Comparison of ENCODE assay signal across 28 cellular contexts in the genomic region with DNA sequence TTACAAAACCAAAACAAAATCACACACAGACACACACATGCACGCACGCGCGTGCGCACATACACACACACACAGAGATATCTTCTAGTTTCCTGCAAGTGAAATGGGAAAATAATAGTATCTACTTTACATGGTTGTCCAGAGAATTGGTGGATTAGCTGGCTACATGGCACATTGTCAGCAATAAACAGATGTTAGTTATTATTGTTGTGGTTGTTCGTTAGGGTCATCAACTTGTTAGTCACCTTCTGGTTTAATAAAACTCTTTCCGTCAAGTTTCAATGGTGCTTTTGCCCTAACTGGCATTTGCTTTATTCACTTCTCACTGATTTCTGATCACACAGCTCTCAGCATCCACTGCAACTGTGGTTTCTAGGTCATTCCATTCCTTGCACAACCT. TPM values are rescaled to one million over a fixed set of nuclear protein-coding genes. Genes with fewer than 3 reads are reported as not detected.
DNase-seq lines count a peak whose midpoint lies in the region; FAIRE-seq and TF ChIP-seq lines count a peak whose summit lies in the region.
"Had no signal": no experiment of that assay in that cellular context is flagged by ENCODE, and none has a peak within 500 bp of the region (broad histone marks: within the 10 kb centered on the region; RNA-seq: fewer than 3 reads in every experiment).

No MANE protein-coding gene starts in this region.

- H2BK20ac ChIP-seq in H1 (ENCODE audit: low read length), result peak overlapping the region; percentile 94

- H3K23me2 ChIP-seq in H1 (ENCODE audit: low read depth, low read length), result no peaks in the 10 kb centered on the region

- no peaks in the 10 kb centered on the region for H3K36me3 Mint-ChIP-seq in progenitor cell of endocrine pancreas (ENCODE audit: insufficient read depth)
- H3K36me3 Mint-ChIP-seq: brain had no signal

- no peaks in the 10 kb centered on the region for H3K36me3 ChIP-seq in HUES6 (ENCODE audit: control insufficient read depth, insufficient read depth, low read length)
- H3K36me3 ChIP-seq in H1 (ENCODE audit: control insufficient read depth in 2 of 4, insufficient read depth in 4 of 4, low read length in 3 of 4), result no peaks in the 10 kb centered on the region
- no peaks in the 10 kb centered on the region for H3K36me3 ChIP-seq in mesendoderm (ENCODE audit: control insufficient read depth, insufficient read depth, low read length)
- H3K36me3 ChIP-seq: neutrophil, upper lobe of right lung had no signal

- H2BK5ac ChIP-seq in H1 (ENCODE audit: low read depth, low read length), result peak overlapping the region; percentile 92; the same call in 1 of the 2 replicates
- peak overlapping the region; percentile 83 for H2BK5ac ChIP-seq in mesendoderm (ENCODE audit: low read length)

- FAIRE-seq in H1 (lab: Jason Lieb, UNC), result no peak
- FAIRE-seq: colon, GM19239, small intestine had no signal

- H3K23ac ChIP-seq in H1 (ENCODE audit: insufficient read length) (no peak overlapping the region), mesendoderm (ENCODE audit: low read length) (no peak overlapping the region)

- H4K8ac ChIP-seq in H1 (ENCODE audit: extremely low read depth, insufficient read depth, low read length) (no peak overlapping the region), mesendoderm (ENCODE audit: low read depth, low read length) (no peak overlapping the region)

- POLR2A ChIA-PET in H1 (lab: Charles Lee; ENCODE audit: partially characterized antibody), result interaction anchor here (0.6 to 15.2 kb wide), 6 partner anchors 10 to 124 kb away, joined by 3 to 165 read pairs (median 8); a partner anchor contains a TSS

- H3K4me2 ChIP-seq in H1 (ENCODE audit: insufficient read depth in 1 of 2, low read depth in 2 of 2, low read length in 2 of 2) (no peak overlapping the region), mesendoderm (ENCODE audit: low read length) (no peak overlapping the region)
- H3K4me2 ChIP-seq: KMS-11 had no signal

- H3K4me3 Mint-ChIP-seq in progenitor cell of endocrine pancreas (ENCODE audit: low read depth), result no peak overlapping the region
- H3K4me3 Mint-ChIP-seq: activated T-cell treated with anti-CD3 and anti-CD28 coated beads, Interleukin-2, amount 50 U/mL, for 4 hours; brain had no signal

- H3K4me1 ChIP-seq in HUES6 (ENCODE audit: control insufficient read depth, insufficient read depth, low read length) (peaks cover 78% of the 10 kb centered on the region), H1 (replicated peaks in 1 of 4; ENCODE audit: control insufficient read depth in 3 of 4, insufficient read depth in 4 of 4, low read length in 3 of 4) (peaks cover 5 to 21% (median 13%) of the 10 kb centered on the region in 4 experiments), mesendoderm (ENCODE audit: control insufficient read depth, low read depth, low read length) (peaks cover 41% of the 10 kb centered on the region)
- H3K4me1 ChIP-seq: upper lobe of right lung had no signal

- CTCF ChIA-PET in H1 (lab: Charles Lee; ENCODE audit: partially characterized antibody), result interaction anchor here (0.6 to 2.2 kb wide), 4 partner anchors 9 to 104 kb away, joined by 3 to 6 read pairs (median 4); no protein-coding TSS in a partner anchor

- H3K4ac ChIP-seq in H1 (replicated peaks; ENCODE audit: insufficient read length, low read depth, low read length) (peak overlapping the region; percentile 69), mesendoderm (ENCODE audit: low read depth, low read length) (no peak overlapping the region)

- H2AK5ac ChIP-seq in H1 (ENCODE audit: low read depth, low read length) (peak overlapping the region; percentile 67; the same call in 1 of the 2 replicates), mesendoderm (ENCODE audit: low read length) (peak overlapping the region; percentile 96)

- H3K9me3 Mint-ChIP-seq in progenitor cell of endocrine pancreas (ENCODE audit: low read depth), result no peaks in the 10 kb centered on the region
- H3K9me3 Mint-ChIP-seq: activated T-cell treated with anti-CD3 and anti-CD28 coated beads, Interleukin-2, amount 50 U/mL, for 4 hours; brain had no signal

- peaks cover 5% of the 10 kb centered on the region for H3K27me3 Mint-ChIP-seq in progenitor cell of endocrine pancreas

- TF ChIP-seq RAD21 in H1 (IDR thresholded peaks at IDR 0.05 in 1 of 2, conservative IDR thresholded peaks at IDR 0.05 in 1 of 2; ENCODE audit: low read depth in 2 of 2, low read length in 2 of 2), result no peak

- H2BK12ac ChIP-seq in H1 (ENCODE audit: low read depth, low read length), result peak overlapping the region; percentile 78

- H3K18ac ChIP-seq in H1 (ENCODE audit: extremely low read depth, low read length), result peak overlapping the region; percentile 49; the same call in 1 of the 2 replicates
- H3K18ac ChIP-seq in mesendoderm (ENCODE audit: low read length), result peak overlapping the region; percentile 95

- peaks cover 20% of the 10 kb centered on the region for H3K4me1 Mint-ChIP-seq in progenitor cell of endocrine pancreas (ENCODE audit: low read depth)

- peak overlapping the region; percentile 90 for H4K91ac ChIP-seq in H1 (replicated peaks; ENCODE audit: insufficient read length, low read length)

- no peak overlapping the region for H3K14ac ChIP-seq in H1 (ENCODE audit: insufficient read length)

- TF ChIP-seq CTCF in H1 (IDR thresholded peaks at IDR 0.05; ENCODE audit: control extremely low read depth in 1 of 3, insufficient read depth in 1 of 3, low read depth in 1 of 3, low read length in 3 of 3) (no peak), progenitor cell of endocrine pancreas (IDR thresholded peaks at IDR 0.05; ENCODE audit: unreplicated experiment) (no peak)

- DNase-seq in AG20443 (ENCODE audit: low spot score) (peak; percentile 55), H1 (ENCODE audit: low read depth in 1 of 2, low spot score in 2 of 2) (no peak), mesendoderm (no peak), cortex of kidney (lab: John Stamatoyannopoulos, UW) (no peak), progenitor cell of endocrine pancreas (ENCODE audit: low spot score, unreplicated experiment) (no peak), mesenteric fat pad (ENCODE audit: low spot score) (no peak)
- DNase-seq in stimulated activated naive CD4-positive, alpha-beta T cell treated with Interleukin-2 at 50 U/mL for 16 hours (lab: John Stamatoyannopoulos, UW), result no peak
- DNase-seq: activated CD4-positive, alpha-beta T cell treated with anti-CD3 and anti-CD28 coated beads for 4 hours; activated T-cell treated with anti-CD3 and anti-CD28 coated beads, Interleukin-2, amount 50 U/mL, for 4 hours; Calu3; effector memory CD4-positive, alpha-beta T cell; glutamatergic neuron; NCI-H1694 treated with DMSO at 0.1 percent for 48 hours; NCI-H2171 treated with DMSO at 0.1 percent for 48 hours; NCI-H526; small intestine; stimulated activated CD4-positive, alpha-beta T cell treated with anti-CD3 and anti-CD28 coated beads, Interleukin-2, amount 100 ng/mL, for 24 hours; T-helper 2 cell; upper lobe of right lung had no signal

- H3K4me3 ChIP-seq in HUES6 (ENCODE audit: low read depth, low read length), result no peak overlapping the region
- H3K4me3 ChIP-seq in H1 (ENCODE audit: extremely low read depth in 1 of 4, insufficient read depth in 2 of 4, low read depth in 3 of 4, low read length in 4 of 4), result no peak overlapping the region
- H3K4me3 ChIP-seq in mesendoderm (ENCODE audit: low read length), result no peak overlapping the region
- H3K4me3 ChIP-seq: SK-N-MC, upper lobe of right lung had no signal

- H3K56ac ChIP-seq in H1 (replicated peaks; ENCODE audit: insufficient read length, low read depth, low read length), result no peak overlapping the region
- H3K56ac ChIP-seq in mesendoderm (ENCODE audit: low read length), result peak overlapping the region; percentile 58

- no peaks in the 10 kb centered on the region for H3K27me3 ChIP-seq in HUES6 (ENCODE audit: control insufficient read depth, insufficient read depth, low read length)
- no peaks in the 10 kb centered on the region for H3K27me3 ChIP-seq in H1 (replicated peaks in 1 of 4; ENCODE audit: control insufficient read depth in 3 of 4, extremely low read depth in 1 of 4, insufficient read depth in 3 of 4, low read length in 3 of 4)
- H3K27me3 ChIP-seq in mesendoderm (ENCODE audit: insufficient read depth, low read length, poor library complexity), result no peaks in the 10 kb centered on the region
- H3K27me3 ChIP-seq: neutrophil, upper lobe of right lung had no signal

- no peak overlapping the region for H3K27ac Mint-ChIP-seq in progenitor cell of endocrine pancreas

- no peak overlapping the region for H2BK15ac ChIP-seq in H1 (ENCODE audit: low read length)
- peak overlapping the region; percentile 87 for H2BK15ac ChIP-seq in mesendoderm (replicated peaks; ENCODE audit: low read depth)

- 95% methylated on average over 7 of the region's 7 CpGs; no CpG with 5 or more reads in 1 of the 2 experiments for WGBS in H1 (ENCODE audit: extremely low coverage in 1 of 2, insufficient coverage in 1 of 2, insufficient read length in 1 of 2, insufficient replicate concordance in 2 of 2, low coverage in 1 of 2, low lambda C conversion rate in 2 of 2, missing lambda C conversion rate in 1 of 2), 2 experiments
- no CpG with 5 or more reads among the region's 7 CpGs for WGBS in mesendoderm (ENCODE audit: extremely low coverage, insufficient coverage, low lambda C conversion rate)

- H3K9me3 ChIP-seq in HUES6 (ENCODE audit: control insufficient read depth, insufficient read depth, low read depth, low read length) (no peaks in the 10 kb centered on the region), H1 (ENCODE audit: insufficient read depth in 2 of 2, low read depth in 1 of 2, low read length in 1 of 2) (no peaks in the 10 kb centered on the region)
- H3K9me3 ChIP-seq: neutrophil, upper lobe of right lung had no signal

- peak overlapping the region; percentile 75; the same call in 1 of the 2 replicates for H3K27ac ChIP-seq in HUES6 (ENCODE audit: low read depth, low read length)
- no peak overlapping the region for H3K27ac ChIP-seq in H1 (ENCODE audit: low read depth, low read length)
- peak overlapping the region; percentile 13 for H3K27ac ChIP-seq in mesendoderm (ENCODE audit: low read depth, low read length)
- H3K27ac ChIP-seq: C4-2B, KMS-11, neutrophil, SK-N-MC, upper lobe of right lung had no signal

- TF ChIP-seq POLR2A in H1 (IDR thresholded peaks at IDR 0.05; ENCODE audit: control extremely low read depth in 1 of 2, low read depth in 2 of 2, low read length in 2 of 2), result no peak

- H2BK120ac ChIP-seq in H1 (replicated peaks; ENCODE audit: low read depth, low read length) (peak overlapping the region; percentile 74), mesendoderm (ENCODE audit: low read depth, low read length) (peak overlapping the region; percentile 79)

- H3K79me1 ChIP-seq in H1 (ENCODE audit: low read depth, low read length), result no peaks in the 10 kb centered on the region
- H3K79me1 ChIP-seq in mesendoderm (ENCODE audit: low read length), result no peaks in the 10 kb centered on the region

- H3K79me2 ChIP-seq in H1 (ENCODE audit: control insufficient read depth in 1 of 2, insufficient read depth in 2 of 2, low read length in 2 of 2), result no peaks in the 10 kb centered on the region
- no peaks in the 10 kb centered on the region for H3K79me2 ChIP-seq in mesendoderm (ENCODE audit: control insufficient read depth, insufficient read depth, low read length)

- no peak overlapping the region for H2AFZ ChIP-seq in H1 (ENCODE audit: low read length)

- no peak overlapping the region for H3K9ac ChIP-seq in HUES6 (ENCODE audit: low read length)
- no peak overlapping the region for H3K9ac ChIP-seq in H1 (replicated peaks in 1 of 4; ENCODE audit: extremely low read depth in 1 of 4, low read depth in 3 of 4, low read length in 3 of 4)
- H3K9ac ChIP-seq in mesendoderm (ENCODE audit: low read length), result no peak overlapping the region
- H3K9ac ChIP-seq: KMS-11 had no signal

- no peak overlapping the region for H4K5ac ChIP-seq in H1 (ENCODE audit: insufficient read length, low read depth, low read length)
- H4K5ac ChIP-seq in mesendoderm (ENCODE audit: low read length), result no peak overlapping the region

- H4K20me1 ChIP-seq in H1 (replicated peaks in 1 of 2; ENCODE audit: control insufficient read depth in 1 of 2, insufficient read depth in 2 of 2, low read length in 2 of 2), result no peaks in the 10 kb centered on the region

- TF ChIP-seq EP300 in H1 (IDR thresholded peaks at IDR 0.05; ENCODE audit: borderline replicate concordance in 1 of 2, low read depth in 2 of 2, low read length in 2 of 2), result no peak

RNA-seq across cellular contexts. Expression of a gene that starts 25.5 kb away (rescaled TPM):
- total RNA-seq in H1 (2021; fragmentation: NEBNext Ultra II Directional; extraction: Animal tissue kit (Norgen Biotek cat#: 25700)), result 71.4 and 75.5 TPM in 2 replicates
- 43.4 and 49.8 TPM in 2 replicates for polyA plus RNA-seq in H1 (2011; rRNA removed)
- polyA plus RNA-seq in H1 (2011; cell fraction: cytosol; rRNA removed), result 56.0 TPM
- 36.6 TPM for polyA plus RNA-seq in H1 (2011; cell fraction: nucleus; rRNA removed)
- 38.7 to 54.6 TPM (median 48.5 TPM) in 4 replicates for polyA plus RNA-seq in H1 (2012, experiment 1 of 2)
- polyA plus RNA-seq in H1 (2012, experiment 2 of 2), result 63.2 TPM
- polyA plus RNA-seq in H1 (2013, experiment 1 of 2), result 69.8 TPM
- 72.4 TPM for polyA plus RNA-seq in H1 (2013, experiment 2 of 2)
- polyA minus RNA-seq in H1 (2011; rRNA and poly(A)+ RNA removed), result 63.6 and 88.9 TPM in 2 replicates
- 42.1 TPM for polyA minus RNA-seq in H1 (2011; cell fraction: cytosol; rRNA and poly(A)+ RNA removed)
- polyA minus RNA-seq in H1 (2011; cell fraction: nucleus; rRNA and poly(A)+ RNA removed), result 63.3 TPM
- 35.4 TPM for polyA plus RNA-seq in mesendoderm (2013, experiment 1 of 2)
- 35.7 TPM for polyA plus RNA-seq in mesendoderm (2013, experiment 2 of 2)
- total RNA-seq in progenitor cell of endocrine pancreas (9.3 and 9.7 TPM in 2 replicates), mesenteric fat pad (0.77 TPM)
- total RNA-seq: HT-29 had no signal
